In genomic region chr22:33271390-33272161, GRCh38 we compare ENCODE assay signal across 8 cellular contexts.
DNase-seq lines count a peak whose midpoint lies in the region; ATAC-seq and TF ChIP-seq lines count a peak whose summit lies in the region.

No MANE protein-coding gene starts in this region.

- peak overlapping the region; percentile 38; the same call in 1 of the 2 replicates for H3K9ac ChIP-seq in BLaER1

- H3K4me2 ChIP-seq in BLaER1, result peak overlapping the region; percentile 83

- H4K20me1 ChIP-seq in BLaER1, result no peaks in the 10 kb centered on the region

- peaks cover 70% of the 10 kb centered on the region for H3K4me1 ChIP-seq in BLaER1
- no peaks in the 10 kb centered on the region for H3K4me1 ChIP-seq in BE2C

- H3K27ac ChIP-seq in BLaER1, result peak overlapping the region; percentile 84

- peaks cover 34% of the 10 kb centered on the region for H3K9me3 ChIP-seq in BLaER1
- H3K9me3 ChIP-seq in BE2C, result no peaks in the 10 kb centered on the region

- DNase-seq in LNCaP clone FGC (ENCODE audit: low read depth) (peak; percentile 71), fibroblast of the conjunctiva (ENCODE audit: low read depth) (peak; percentile 3), BE2C (no peak), NOMO-1 (lab: John Stamatoyannopoulos, UW; ENCODE audit: unreplicated experiment in 2 of 2) (no peak)
- no peak for DNase-seq in activated naive CD4-positive, alpha-beta T cell treated with Interleukin-2 at 50 U/mL for 16 hours
- no peak for DNase-seq in activated CD4-positive, alpha-beta T cell treated with anti-CD3 and anti-CD28 coated beads, Interleukin-2, amount 50 U/mL, for 48 hours

- TF ChIP-seq CTCF in LNCaP clone FGC (IDR thresholded peaks at IDR 0.05; ENCODE audit: control insufficient read depth, extremely low read depth, insufficient read depth) (peak; percentile 7; the same call in 1 of the 2 replicates), BE2C (IDR thresholded peaks at IDR 0.05; ENCODE audit: low read depth, low read length) (no peak)

- peak overlapping the region; percentile 5; the same call in 1 of the 2 replicates for H3K4me3 ChIP-seq in BLaER1
- H3K4me3 ChIP-seq in LNCaP clone FGC (ENCODE audit: low read depth, low read length), result no peak overlapping the region
- no peak overlapping the region for H3K4me3 ChIP-seq in BE2C (ENCODE audit: low read depth, low read length)

- H3K36me3 ChIP-seq in BLaER1 (peaks cover 28% of the 10 kb centered on the region), BE2C (no peaks in the 10 kb centered on the region)

- ATAC-seq in GM21423 (IDR thresholded peaks at IDR 0.05; ENCODE audit: unreplicated experiment), result peak; percentile 67

- H3K27me3 ChIP-seq in BLaER1 (no peaks in the 10 kb centered on the region), BE2C (no peaks in the 10 kb centered on the region)

Comparison
In these comparisons a context has a peak if more than half of its experiments do, and no peak if none do; other contexts are left out.
1. DNase-seq: peak in LNCaP clone FGC (single experiment) and fibroblast of the conjunctiva (single experiment); none in BE2C (single experiment), activated naive CD4-positive, alpha-beta T cell treated with Interleukin-2 at 50 U/mL for 16 hours (single experiment), NOMO-1 (0 of 2) and activated CD4-positive, alpha-beta T cell treated with anti-CD3 and anti-CD28 coated beads, Interleukin-2, amount 50 U/mL, for 48 hours (0 of 2).